13 cellular contexts compared by ENCODE assay signal in genomic region chr7:144529269-144529926, GRCh38.
A peak's percentile ranks its signal among the peaks of the same experiment; 100 is the strongest.
DNase-seq lines count a peak whose midpoint lies in the region; ATAC-seq and TF ChIP-seq lines count a peak whose summit lies in the region.
"Had no signal": no experiment of that assay in that cellular context is flagged by ENCODE, and none has a peak within 500 bp of the region (broad histone marks: within the 10 kb centered on the region; RNA-seq: fewer than 3 reads in every experiment).

No MANE protein-coding gene starts in this region.

- H3K27me3 ChIP-seq in tibial artery = no peaks in the 10 kb centered on the region
- H3K27me3 ChIP-seq: left lung, uterus had no signal

- no peak overlapping the region for H3K27ac ChIP-seq in tibial artery
- H3K27ac ChIP-seq: KMS-11, left lung, parathyroid adenoma, uterus had no signal

- H3K9me3 Mint-ChIP-seq in activated T-helper 17 cell treated with anti-CD3 and anti-CD28 coated beads, Interleukin-2, amount 50 U/mL, for 72 hours = no peaks in the 10 kb centered on the region
- H3K9me3 Mint-ChIP-seq in activated CD4-positive, alpha-beta T cell treated with anti-CD3 and anti-CD28 coated beads, Interleukin-2, amount 10 ng/mL, durations not matched to agents 7 days and 5 days = peaks cover 3% of the 10 kb centered on the region

- no peak overlapping the region for H3K4me3 Mint-ChIP-seq in activated T-helper 17 cell treated with anti-CD3 and anti-CD28 coated beads, Interleukin-2, amount 50 U/mL, for 72 hours
- H3K4me3 Mint-ChIP-seq in activated CD4-positive, alpha-beta T cell treated with anti-CD3 and anti-CD28 coated beads, Interleukin-2, amount 10 ng/mL, durations not matched to agents 7 days and 5 days = no peak overlapping the region
- H3K4me3 Mint-ChIP-seq: CD4-positive, alpha-beta T cell had no signal

- CTCF ChIA-PET in activated CD4-positive, alpha-beta T cell treated with anti-CD3 and anti-CD28 coated beads, Interleukin-2, amount 10 ng/mL, durations not matched to agents 7 days and 5 days (lab: Charles Lee) = no interaction called here

- no peak overlapping the region for H3K27ac Mint-ChIP-seq in activated T-helper 17 cell treated with anti-CD3 and anti-CD28 coated beads, Interleukin-2, amount 50 U/mL, for 72 hours
- no peak overlapping the region for H3K27ac Mint-ChIP-seq in activated CD4-positive, alpha-beta T cell treated with anti-CD3 and anti-CD28 coated beads, Interleukin-2, amount 10 ng/mL, durations not matched to agents 7 days and 5 days
- H3K27ac Mint-ChIP-seq: CD4-positive, alpha-beta T cell had no signal

- H3K4me1 Mint-ChIP-seq in activated T-helper 17 cell treated with anti-CD3 and anti-CD28 coated beads, Interleukin-2, amount 50 U/mL, for 72 hours = peaks cover 3% of the 10 kb centered on the region
- peaks cover 11% of the 10 kb centered on the region for H3K4me1 Mint-ChIP-seq in activated CD4-positive, alpha-beta T cell treated with anti-CD3 and anti-CD28 coated beads, Interleukin-2, amount 10 ng/mL, durations not matched to agents 7 days and 5 days

- peaks cover 15% of the 10 kb centered on the region for H3K36me3 Mint-ChIP-seq in activated T-helper 17 cell treated with anti-CD3 and anti-CD28 coated beads, Interleukin-2, amount 50 U/mL, for 72 hours (ENCODE audit: low read depth)
- H3K36me3 Mint-ChIP-seq in activated CD4-positive, alpha-beta T cell treated with anti-CD3 and anti-CD28 coated beads, Interleukin-2, amount 10 ng/mL, durations not matched to agents 7 days and 5 days (ENCODE audit: low read depth) = no peaks in the 10 kb centered on the region

- H3K4me1 ChIP-seq in tibial artery = peaks cover 0 to 10% (median 0%) of the 10 kb centered on the region in 4 donors
- H3K4me1 ChIP-seq: left lung, parathyroid adenoma, uterus had no signal

- intact Hi-C loops in tibial artery (cut with DNase I; ENCODE audit: low total_unique reads) = no loop called here

- no peak for TF ChIP-seq CTCF in tibial artery (IDR thresholded peaks at IDR 0.05)

- no peaks in the 10 kb centered on the region for H3K36me3 ChIP-seq in tibial artery
- H3K36me3 ChIP-seq: left lung, uterus had no signal

- H3K4me3 ChIP-seq in tibial artery = no peak overlapping the region
- H3K4me3 ChIP-seq: left lung, uterus had no signal

- DNase-seq in NCI-H2107 (lab: John Stamatoyannopoulos, UW) (no peak), tibial artery (no peak), NAMALWA (ENCODE audit: low spot score) (no peak)
- no peak for DNase-seq in activated CD4-positive, alpha-beta T cell treated with anti-CD3 and anti-CD28 coated beads, Interleukin-2, amount 10 ng/mL, durations not matched to agents 7 days and 5 days
- DNase-seq: CD4-positive, alpha-beta T cell; left lung; uterus had no signal

- peaks cover 0 to 4% (median 0%) of the 10 kb centered on the region in 3 donors for H3K9me3 ChIP-seq in tibial artery
- H3K9me3 ChIP-seq: left lung, uterus had no signal

- ATAC-seq in GM18520 (IDR thresholded peaks at IDR 0.05; ENCODE audit: unreplicated experiment) = peak; percentile 94
- peak; percentile 99 for ATAC-seq in GM21390 (IDR thresholded peaks at IDR 0.05; ENCODE audit: unreplicated experiment)
- ATAC-seq in HG03045 (IDR thresholded peaks at IDR 0.05; ENCODE audit: unreplicated experiment) = peak; percentile 93
- ATAC-seq in activated T-helper 17 cell treated with anti-CD3 and anti-CD28 coated beads, Interleukin-2, amount 50 U/mL, for 72 hours (replicated peaks) = peak; percentile 67
- ATAC-seq: left lung had no signal

- H3K27me3 Mint-ChIP-seq in activated T-helper 17 cell treated with anti-CD3 and anti-CD28 coated beads, Interleukin-2, amount 50 U/mL, for 72 hours = no peaks in the 10 kb centered on the region
- no peaks in the 10 kb centered on the region for H3K27me3 Mint-ChIP-seq in activated CD4-positive, alpha-beta T cell treated with anti-CD3 and anti-CD28 coated beads, Interleukin-2, amount 10 ng/mL, durations not matched to agents 7 days and 5 days
- H3K27me3 Mint-ChIP-seq: CD4-positive, alpha-beta T cell had no signal

- POLR2A ChIA-PET in activated CD4-positive, alpha-beta T cell treated with anti-CD3 and anti-CD28 coated beads, Interleukin-2, amount 10 ng/mL, durations not matched to agents 7 days and 5 days (lab: Charles Lee) = no interaction called here
